ENCODE assay signal across 32 cellular contexts in genomic region chr19:11330103-11330502, GRCh38. TPM values are rescaled to one million over a fixed set of nuclear protein-coding genes. Genes with fewer than 3 reads are reported as not detected.
"Had no signal": no experiment of that assay in that cellular context is flagged by ENCODE, and none has a peak within 500 bp of the region (broad histone marks: within the 10 kb centered on the region; RNA-seq: fewer than 3 reads in every experiment).

No MANE protein-coding gene starts in this region.

- H3K27me3 Mint-ChIP-seq: activated CD4-positive, alpha-beta memory T cell treated with anti-CD3 and anti-CD28 coated beads for 36 hours; activated CD4-positive, alpha-beta T cell treated with anti-CD3 and anti-CD28 coated beads for 36 hours; activated naive CD8-positive, alpha-beta T cell; activated naive CD8-positive, alpha-beta T cell treated with anti-CD3 and anti-CD28 coated beads, Interleukin-2, amount 50 U/mL, for 24 hours had no signal

- DNase-seq: activated CD4-positive, alpha-beta memory T cell treated with anti-CD3 and anti-CD28 coated beads for 36 hours; activated CD4-positive, alpha-beta T cell treated with anti-CD3 and anti-CD28 coated beads for 36 hours; activated CD4-positive, alpha-beta T cell treated with anti-CD3 and anti-CD28 coated beads, Interleukin-2, amount 50 U/mL, for 1 hour; activated CD8-positive, alpha-beta memory T cell treated with anti-CD3 and anti-CD28 coated beads, Interleukin-2, amount 50 U/mL, for 4 hours; activated gamma-delta T cell treated with Interleukin-2 at 50 U/mL for 16 hours; activated naive CD4-positive, alpha-beta T cell treated with anti-CD3 and anti-CD28 coated beads for 36 hours; activated naive CD8-positive, alpha-beta T cell treated with anti-CD3 and anti-CD28 coated beads, Interleukin-2, amount 50 U/mL, for 24 hours; activated T-cell treated with anti-CD3 and anti-CD28 coated beads for 4 hours; activated T-cell treated with anti-CD3 and anti-CD28 coated beads, Interleukin-2, amount 50 U/mL, for 4 hours; anterior cingulate cortex; brain microvascular endothelial cell; central memory CD4-positive, alpha-beta T cell; Kasumi-1; KG1; MG63; NCI-H1048; NCI-H1105 treated with DMSO at 0.1 percent for 48 hours; NCI-H1436; NCI-H1694; NCI-H1930; NCI-H2081 treated with DMSO at 0.1 percent for 48 hours; NCI-H226; NCI-H446 treated with DMSO at 0.1 percent for 48 hours; NCI-H524; NK-92 treated with Interleukin-12 subunit alpha and Interleukin-12 subunit beta, amount 100 ng/mL, for 24 hours; PC-3; Right ventricle myocardium superior had no signal

- H3K27ac Mint-ChIP-seq: activated CD4-positive, alpha-beta memory T cell treated with anti-CD3 and anti-CD28 coated beads for 36 hours; activated CD4-positive, alpha-beta T cell treated with anti-CD3 and anti-CD28 coated beads for 36 hours; activated naive CD4-positive, alpha-beta T cell treated with anti-CD3 and anti-CD28 coated beads for 36 hours; activated naive CD8-positive, alpha-beta T cell; activated naive CD8-positive, alpha-beta T cell treated with anti-CD3 and anti-CD28 coated beads, Interleukin-2, amount 50 U/mL, for 24 hours; activated T-helper 1 cell treated with anti-CD3 and anti-CD28 coated beads, Interleukin-12 subunit alpha, Interleukin-12 subunit beta, Interleukin-2, Interleukin-4 antibody, amounts not matched to agents 30 ng/mL and 10 ng/mL and 1 ng/mL, durations not matched to agents 14 hours and 24 hours and 36 hours; T-helper 1 cell treated with Interleukin-12 subunit alpha and Interleukin-12 subunit beta and Interleukin-4 antibody, amounts not matched to agents 30 μg/mL and 1 μg/mL, for 36 hours; T-helper 2 cell treated with Interferon-gamma antibody and Interleukin-4, amounts not matched to agents 5 μg/mL and 100 μg/mL, for 36 hours had no signal

- ATAC-seq: activated CD4-positive, alpha-beta T cell treated with anti-CD3 and anti-CD28 coated beads for 36 hours; activated CD4-positive, CD25-positive, alpha-beta regulatory T cell treated with anti-CD3 and anti-CD28 coated beads, Interleukin-2, amount 50 U/mL, for 24 hours; activated naive CD8-positive, alpha-beta T cell treated with anti-CD3 and anti-CD28 coated beads, Interleukin-2, amount 50 U/mL, for 24 hours; activated T-cell treated with anti-CD3 and anti-CD28 coated beads, Interleukin-2, amount 50 U/mL, for 4 hours; PC-3 had no signal

- H3K4me1 Mint-ChIP-seq: activated CD4-positive, alpha-beta T cell treated with anti-CD3 and anti-CD28 coated beads for 36 hours; activated naive CD8-positive, alpha-beta T cell treated with anti-CD3 and anti-CD28 coated beads, Interleukin-2, amount 50 U/mL, for 24 hours had no signal

- H3K4me3 Mint-ChIP-seq: activated CD4-positive, alpha-beta memory T cell treated with anti-CD3 and anti-CD28 coated beads for 36 hours; activated CD4-positive, alpha-beta T cell treated with anti-CD3 and anti-CD28 coated beads for 36 hours; activated naive CD4-positive, alpha-beta T cell treated with anti-CD3 and anti-CD28 coated beads for 36 hours; activated naive CD8-positive, alpha-beta T cell; activated naive CD8-positive, alpha-beta T cell treated with anti-CD3 and anti-CD28 coated beads, Interleukin-2, amount 50 U/mL, for 24 hours; activated T-cell treated with anti-CD3 and anti-CD28 coated beads, Interleukin-2, amount 50 U/mL, for 4 hours; activated T-helper 1 cell treated with anti-CD3 and anti-CD28 coated beads, Interleukin-12 subunit alpha, Interleukin-12 subunit beta, Interleukin-2, Interleukin-4 antibody, amounts not matched to agents 30 ng/mL and 10 ng/mL and 1 ng/mL, durations not matched to agents 14 hours and 24 hours and 36 hours; T-helper 1 cell treated with Interleukin-12 subunit alpha and Interleukin-12 subunit beta and Interleukin-4 antibody, amounts not matched to agents 30 μg/mL and 1 μg/mL, for 36 hours; T-helper 2 cell treated with Interferon-gamma antibody and Interleukin-4, amounts not matched to agents 5 μg/mL and 100 μg/mL, for 36 hours had no signal

- H3K9me3 Mint-ChIP-seq: activated CD4-positive, alpha-beta memory T cell treated with anti-CD3 and anti-CD28 coated beads for 36 hours; activated naive CD4-positive, alpha-beta T cell treated with anti-CD3 and anti-CD28 coated beads for 36 hours; activated naive CD8-positive, alpha-beta T cell treated with anti-CD3 and anti-CD28 coated beads, Interleukin-2, amount 50 U/mL, for 24 hours; activated T-helper 1 cell treated with anti-CD3 and anti-CD28 coated beads, Interleukin-12 subunit alpha, Interleukin-12 subunit beta, Interleukin-2, Interleukin-4 antibody, amounts not matched to agents 30 ng/mL and 10 ng/mL and 1 ng/mL, durations not matched to agents 14 hours and 24 hours and 36 hours; T-helper 1 cell treated with Interleukin-12 subunit alpha and Interleukin-12 subunit beta and Interleukin-4 antibody, amounts not matched to agents 30 μg/mL and 1 μg/mL, for 36 hours; T-helper 2 cell treated with Interferon-gamma antibody and Interleukin-4, amounts not matched to agents 5 μg/mL and 100 μg/mL, for 36 hours had no signal

RNA-seq across cellular contexts. Expression of gene TSPAN16, which starts 34.1 kb away (rescaled TPM):
- total RNA-seq: activated CD4-positive, alpha-beta memory T cell treated with anti-CD3 and anti-CD28 coated beads for 36 hours; activated CD4-positive, alpha-beta T cell treated with anti-CD3 and anti-CD28 coated beads for 36 hours; activated naive CD4-positive, alpha-beta T cell treated with anti-CD3 and anti-CD28 coated beads for 36 hours; activated T-cell treated with anti-CD3 and anti-CD28 coated beads, Interleukin-2, amount 50 U/mL, for 4 hours; activated T-helper 1 cell treated with anti-CD3 and anti-CD28 coated beads, Interleukin-12 subunit alpha, Interleukin-12 subunit beta, Interleukin-2, Interleukin-4 antibody, amounts not matched to agents 30 ng/mL and 10 ng/mL and 1 ng/mL, durations not matched to agents 14 hours and 24 hours and 36 hours; PC-3; Right ventricle myocardium superior had no signal
